In the genomic region with DNA sequence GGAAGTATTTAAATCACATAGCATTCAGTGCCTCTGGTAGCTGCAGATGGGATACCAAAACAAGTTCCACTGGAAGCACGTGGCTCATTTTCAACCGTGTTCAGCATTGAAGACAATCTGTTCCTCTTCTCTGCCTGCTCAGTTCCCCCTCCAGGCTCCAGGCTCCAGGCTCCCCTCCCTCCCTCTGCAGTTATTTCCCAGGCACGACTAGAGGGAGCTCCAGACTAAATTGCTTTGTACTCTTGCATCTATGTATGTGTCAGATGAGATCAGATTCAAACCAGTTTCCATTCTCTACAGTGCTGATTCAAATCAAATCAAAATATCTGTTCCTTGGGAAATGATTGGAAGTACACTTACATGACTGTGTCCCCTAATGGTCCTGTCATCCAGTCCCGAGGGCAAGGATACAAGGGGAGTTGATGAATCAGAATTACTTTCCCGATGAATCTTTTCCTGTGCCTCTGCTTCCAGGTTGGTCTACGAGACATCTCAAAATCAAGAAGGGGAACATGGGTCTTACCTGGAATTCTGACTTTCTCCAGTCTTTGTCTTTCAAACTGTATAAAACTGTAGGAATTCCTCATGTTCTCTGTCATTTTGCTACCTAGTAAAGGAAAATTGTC, we compare ENCODE assay signal across 9 cellular contexts.
DNase-seq lines count a peak whose midpoint lies in the region; ATAC-seq, FAIRE-seq and TF ChIP-seq lines count a peak whose summit lies in the region.
"Had no signal": no experiment of that assay in that cellular context is flagged by ENCODE, and none has a peak within 500 bp of the region (broad histone marks: within the 10 kb centered on the region; RNA-seq: fewer than 3 reads in every experiment).

No MANE protein-coding gene starts in this region.

- DNase-seq in D721Med (ENCODE audit: insufficient read length, low spot score) = peak; percentile 22
- peak; percentile 54 for DNase-seq in NCI-H524 treated with DMSO at 0.1 percent for 48 hours (lab: John Stamatoyannopoulos, UW)
- peak in 3 of 4 donors; percentile 15 to 38 (median 20) for DNase-seq in body of pancreas
- peak; percentile 62 for DNase-seq in midbrain (lab: John Stamatoyannopoulos, UW)
- DNase-seq in immature natural killer cell = no peak
- DNase-seq: EL had no signal

- H3K36me3 Mint-ChIP-seq in immature natural killer cell = no peaks in the 10 kb centered on the region

- no peak overlapping the region for H3K4me3 Mint-ChIP-seq in immature natural killer cell

- H3K9me3 ChIP-seq in body of pancreas = no peaks in the 10 kb centered on the region

- H3K36me3 ChIP-seq in body of pancreas (replicated peaks in 1 of 2; ENCODE audit: insufficient read depth in 1 of 2, low read depth in 2 of 2) = no peaks in the 10 kb centered on the region

- H3K27ac Mint-ChIP-seq in immature natural killer cell = no peak overlapping the region

- ATAC-seq in body of pancreas (peak; percentile 45), GM21423 (IDR thresholded peaks at IDR 0.05; ENCODE audit: unreplicated experiment) (no peak), HG03571 (IDR thresholded peaks at IDR 0.05; ENCODE audit: unreplicated experiment) (no peak), HG03439 (IDR thresholded peaks at IDR 0.05; ENCODE audit: unreplicated experiment) (no peak)

- H3K27ac ChIP-seq in body of pancreas = no peak overlapping the region

- no peaks in the 10 kb centered on the region for H3K4me1 ChIP-seq in body of pancreas

- H3K4me1 Mint-ChIP-seq in immature natural killer cell = no peaks in the 10 kb centered on the region

- TF ChIP-seq POLR2A in body of pancreas (IDR thresholded peaks at IDR 0.05) = no peak

- H3K27me3 Mint-ChIP-seq in immature natural killer cell (ENCODE audit: low read depth in 3 of 3) = peaks cover 0 to 3% (median 0%) of the 10 kb centered on the region in 3 donors

- 30 to 36% methylated on average over 6 of the region's 6 CpGs for WGBS in body of pancreas, 2 donors

- H3K4me3 ChIP-seq in body of pancreas = no peak overlapping the region

- TF ChIP-seq CTCF in D721Med (IDR thresholded peaks at IDR 0.05; ENCODE audit: insufficient read depth, missing control alignments) (no peak), body of pancreas (IDR thresholded peaks at IDR 0.05) (peak in 4 of 7 experiments; percentile 19 to 48 (median 42))

- peaks cover 0 to 7% (median 1%) of the 10 kb centered on the region in 6 donors for H3K9me3 Mint-ChIP-seq in immature natural killer cell

- H3K27me3 ChIP-seq in body of pancreas = no peaks in the 10 kb centered on the region

- intact Hi-C loops in body of pancreas (cut with DNase I) = no loop called here

- no peak for FAIRE-seq in D721Med (lab: Jason Lieb, UNC)

Comparison
In these comparisons a context has a peak if more than half of its experiments do, and no peak if none do; other contexts are left out.
1. DNase-seq: peak in D721Med (single experiment), NCI-H524 treated with DMSO at 0.1 percent for 48 hours (single experiment), body of pancreas (3 of 4) and midbrain (single experiment); none in immature natural killer cell (0 of 3).